ENCODE assay signal across 8 cellular contexts in the genomic region with DNA sequence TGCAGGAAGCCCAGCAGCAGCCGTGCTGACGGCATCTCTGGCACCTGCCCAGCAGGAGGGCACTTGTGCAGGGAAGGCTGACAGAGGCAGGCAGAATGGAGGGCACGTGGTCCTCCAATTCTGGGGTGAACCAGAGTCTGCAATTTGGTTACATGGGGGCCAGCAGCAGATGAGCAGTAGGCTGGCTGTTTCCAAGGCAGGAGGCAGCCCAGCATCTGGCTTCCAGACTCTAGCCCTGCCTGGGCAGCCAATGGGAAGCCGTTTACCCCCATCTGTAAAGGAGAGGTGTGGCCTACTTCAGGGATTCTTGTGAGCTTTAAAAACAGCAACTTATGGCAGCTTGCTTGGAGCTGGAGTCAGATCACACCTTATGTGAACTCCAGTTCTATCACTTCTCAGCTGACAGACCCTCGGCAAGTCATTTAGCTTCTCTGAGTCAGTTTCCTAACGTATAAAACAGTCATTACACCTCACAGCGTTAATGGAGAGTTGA. TPM values are rescaled to one million over a fixed set of nuclear protein-coding genes. Genes with fewer than 3 reads are reported as not detected.
DNase-seq lines count a peak whose midpoint lies in the region; ATAC-seq, FAIRE-seq and TF ChIP-seq lines count a peak whose summit lies in the region.
"Had no signal": no experiment of that assay in that cellular context is flagged by ENCODE, and none has a peak within 500 bp of the region (broad histone marks: within the 10 kb centered on the region; RNA-seq: fewer than 3 reads in every experiment).

No MANE protein-coding gene starts in this region.

- no peak for FAIRE-seq in GM19239 (lab: Jason Lieb, UNC)

- H3K9ac ChIP-seq in GM23248 (no peak overlapping the region), rectal smooth muscle tissue (ENCODE audit: low read length) (no peak overlapping the region)

- no peaks in the 10 kb centered on the region for H3K79me2 ChIP-seq in GM23248 (ENCODE audit: insufficient read depth)

- in situ Hi-C loops in GM23248 (cut with MboI) = no loop called here

- no peaks in the 10 kb centered on the region for H3K9me3 ChIP-seq in GM23248 (ENCODE audit: low read depth)

- H3K27me3 ChIP-seq in GM23248 (replicated peaks; ENCODE audit: insufficient read depth) (no peaks in the 10 kb centered on the region), rectal smooth muscle tissue (ENCODE audit: control insufficient read depth, insufficient read depth, low read length) (no peaks in the 10 kb centered on the region)

- peak overlapping the region; percentile 46 for H3K27ac ChIP-seq in GM23248
- peak overlapping the region; percentile 8 for H3K27ac ChIP-seq in rectal smooth muscle tissue (ENCODE audit: low read depth, low read length)

- DNase-seq in GM23248 (peak; percentile 29), NCI-H524 treated with DMSO at 0.1 percent for 48 hours (lab: John Stamatoyannopoulos, UW) (peak; percentile 95), fibroblast of mammary gland (ENCODE audit: low read depth) (peak; percentile 41), GM19239 (ENCODE audit: insufficient read length, low spot score) (no peak)
- DNase-seq: activated T-cell treated with anti-CD3 and anti-CD28 coated beads, Interleukin-2, amount 50 U/mL, for 1 hour had no signal

- H3K4me2 ChIP-seq in GM23248 (ENCODE audit: unreplicated experiment) = peak overlapping the region; percentile 1

- H3K4me3 ChIP-seq in GM23248 = no peak overlapping the region
- no peak overlapping the region for H3K4me3 ChIP-seq in fibroblast of mammary gland (ENCODE audit: control insufficient read depth, low read depth, low read length)
- H3K4me3 ChIP-seq in rectal smooth muscle tissue (ENCODE audit: low read length) = no peak overlapping the region

- H3K36me3 ChIP-seq in GM23248 (ENCODE audit: low read depth) (peaks cover 13% of the 10 kb centered on the region; the same call in 1 of the 2 replicates), rectal smooth muscle tissue (ENCODE audit: control insufficient read depth, insufficient read depth, low read length) (peaks cover 60% of the 10 kb centered on the region)

- no peak overlapping the region for H2AFZ ChIP-seq in GM23248

- ATAC-seq in GM21786 (IDR thresholded peaks at IDR 0.05; ENCODE audit: unreplicated experiment) = no peak
- ATAC-seq in HG03039 (IDR thresholded peaks at IDR 0.05; ENCODE audit: unreplicated experiment) = no peak

- no peak for TF ChIP-seq CTCF in fibroblast of mammary gland (conservative IDR thresholded peaks at IDR 0.05; ENCODE audit: control insufficient read depth, insufficient read depth, low read depth, low read length)

- no peaks in the 10 kb centered on the region for H3K9me2 ChIP-seq in GM23248 (ENCODE audit: insufficient read depth)

- H4K20me1 ChIP-seq in GM23248 (ENCODE audit: insufficient read depth) = no peaks in the 10 kb centered on the region

- H3K4me1 ChIP-seq in GM23248 (ENCODE audit: insufficient read depth) (peaks cover 14% of the 10 kb centered on the region), rectal smooth muscle tissue (ENCODE audit: control insufficient read depth, insufficient read depth, low read length) (peaks cover 22% of the 10 kb centered on the region)

- 83 to 90% methylated on average over 7 of the region's 7 CpGs for WGBS in GM23248 (ENCODE audit: low coverage in 1 of 2, low lambda C conversion rate in 2 of 2, missing lambda C conversion rate in 2 of 2), 2 experiments

- H3F3A ChIP-seq in GM23248 (ENCODE audit: insufficient read depth) = peaks cover 24% of the 10 kb centered on the region

RNA-seq across cellular contexts. Expression of gene RASL10A, which starts 27.9 kb away (rescaled TPM):
- not detected in 2 replicates for total RNA-seq in GM23248 (2014; rRNA removed; shearing (Covaris generic))
- 0.13 and 0.20 TPM in 2 replicates for polyA plus RNA-seq in GM23248 (2016; fragmentation: Nextera tagmentation; extraction: Ambion mirVana)

RNA-seq across cellular contexts. Expression of gene GAS2L1, which starts 36.9 kb away (rescaled TPM):
- total RNA-seq in GM23248 (2014; rRNA removed; shearing (Covaris generic)) = 23.7 and 26.3 TPM in 2 replicates
- 21.2 and 22.7 TPM in 2 replicates for polyA plus RNA-seq in GM23248 (2016; fragmentation: Nextera tagmentation; extraction: Ambion mirVana)

RNA-seq across cellular contexts. Expression of gene AP1B1, which starts 45.0 kb away (rescaled TPM):
- total RNA-seq in GM23248 (2014; rRNA removed; shearing (Covaris generic)) = 45.7 and 49.8 TPM in 2 replicates
- polyA plus RNA-seq in GM23248 (2016; fragmentation: Nextera tagmentation; extraction: Ambion mirVana) = 41.7 and 43.4 TPM in 2 replicates
